In the genomic region with DNA sequence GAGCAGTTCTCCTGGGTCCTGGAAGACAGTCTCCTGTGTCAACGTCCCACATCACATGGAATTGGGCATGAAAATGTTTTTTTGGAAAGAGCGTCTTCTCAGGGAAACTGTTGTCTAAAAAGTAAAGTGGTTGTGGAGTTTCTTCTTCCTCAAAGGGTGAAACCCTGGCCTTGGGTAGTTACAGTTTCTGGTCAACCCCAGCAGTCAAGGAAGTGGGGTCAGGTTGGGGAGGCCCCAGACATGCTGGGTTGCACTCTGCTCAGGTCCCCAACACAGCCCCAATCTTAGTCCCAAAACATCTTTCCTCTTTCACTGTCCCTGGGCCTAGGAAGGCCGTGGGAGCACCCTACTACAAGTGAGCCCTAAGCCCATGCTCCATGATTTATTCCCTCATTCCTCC, we compare ENCODE assay signal across 15 cellular contexts. TPM values are rescaled to one million over a fixed set of nuclear protein-coding genes. Genes with fewer than 3 reads are reported as not detected.
DNase-seq lines count a peak whose midpoint lies in the region; ATAC-seq, FAIRE-seq and TF ChIP-seq lines count a peak whose summit lies in the region.
"Had no signal": no experiment of that assay in that cellular context is flagged by ENCODE, and none has a peak within 500 bp of the region (broad histone marks: within the 10 kb centered on the region; RNA-seq: fewer than 3 reads in every experiment).

No MANE protein-coding gene starts in this region.

- H4K20me1 ChIP-seq in astrocyte (ENCODE audit: insufficient read depth, low read length) = peaks cover 34% of the 10 kb centered on the region

- no peak overlapping the region for H2AFZ ChIP-seq in astrocyte (ENCODE audit: low read depth, low read length)

- ATAC-seq in GM18907 (IDR thresholded peaks at IDR 0.05; ENCODE audit: unreplicated experiment) = peak; percentile 35
- peak; percentile 24 for ATAC-seq in HG02973 (IDR thresholded peaks at IDR 0.05; ENCODE audit: unreplicated experiment)
- ATAC-seq: heart right ventricle had no signal

- no peaks in the 10 kb centered on the region for H3K9me3 ChIP-seq in astrocyte (ENCODE audit: insufficient read depth, low read depth, low read length)
- H3K9me3 ChIP-seq: heart right ventricle, transverse colon had no signal

- H3K27me3 Mint-ChIP-seq in CD14-positive monocyte (ENCODE audit: low read depth in 3 of 3) (peaks cover 24 to 33% (median 30%) of the 10 kb centered on the region in 3 donors), astrocyte (ENCODE audit: low read depth, unreplicated experiment) (peaks cover 28% of the 10 kb centered on the region)

- H3K4me2 ChIP-seq in astrocyte (ENCODE audit: low read length) = no peak overlapping the region

- peak overlapping the region; percentile 82 to 100 (median 88) for H3K27ac Mint-ChIP-seq in CD14-positive monocyte
- peak overlapping the region; percentile 50 for H3K27ac Mint-ChIP-seq in astrocyte (ENCODE audit: unreplicated experiment)

- TF ChIP-seq CTCF in CD14-positive monocyte (IDR thresholded peaks at IDR 0.05) = no peak
- TF ChIP-seq CTCF in astrocyte (IDR thresholded peaks at IDR 0.05; ENCODE audit: insufficient read depth, low read depth, low read length) = no peak

- no peaks in the 10 kb centered on the region for H3K36me3 ChIP-seq in astrocyte (ENCODE audit: insufficient read depth, low read length)
- H3K36me3 ChIP-seq: transverse colon had no signal

- intact Hi-C loops in CD14-positive monocyte (cut with micrococcal nuclease) = loop anchor here (5.0 to 10.0 kb wide), 3 partner anchors 46 to 472 kb away; a partner anchor contains a TSS

- H3K4me1 ChIP-seq in astrocyte (ENCODE audit: insufficient read depth, low read length) = peaks cover 20% of the 10 kb centered on the region

- H3K27ac ChIP-seq in astrocyte (ENCODE audit: low read depth, low read length) = no peak overlapping the region
- H3K27ac ChIP-seq: HL-60 had no signal

- no peak overlapping the region for H3K4me3 ChIP-seq in astrocyte (ENCODE audit: insufficient read depth, low read depth, low read length)

- H3K9me3 Mint-ChIP-seq in CD14-positive monocyte (peaks cover 0 to 10% (median 5%) of the 10 kb centered on the region in 7 donors), astrocyte (ENCODE audit: unreplicated experiment) (no peaks in the 10 kb centered on the region)

- DNase-seq in CD14-positive monocyte (ENCODE audit: low spot score) (no peak), astrocyte (ENCODE audit: low read depth) (no peak), AG08395 (ENCODE audit: low spot score) (no peak), mesenteric fat pad (ENCODE audit: low spot score) (no peak), NCI-H1105 (lab: John Stamatoyannopoulos, UW) (no peak), HK-2 (ENCODE audit: unreplicated experiment) (no peak)
- DNase-seq: heart right ventricle, NCI-H2029, Right ventricle myocardium superior, transverse colon had no signal

- H3K4me3 Mint-ChIP-seq in CD14-positive monocyte (peak overlapping the region; percentile 3 to 39), astrocyte (ENCODE audit: unreplicated experiment) (peak overlapping the region; percentile 78)

- H3K4me1 Mint-ChIP-seq in CD14-positive monocyte (peaks cover 55% of the 10 kb centered on the region), astrocyte (ENCODE audit: low read depth, unreplicated experiment) (peaks cover 23% of the 10 kb centered on the region)

- no peak for FAIRE-seq in astrocyte (lab: Jason Lieb, UNC)

- H3K36me3 Mint-ChIP-seq in CD14-positive monocyte (peaks cover 20 to 26% of the 10 kb centered on the region in 2 donors), astrocyte (ENCODE audit: low read depth, unreplicated experiment) (no peaks in the 10 kb centered on the region)

- peaks cover 15% of the 10 kb centered on the region for H3K79me2 ChIP-seq in astrocyte (ENCODE audit: insufficient read depth, low read length)

- H3K27me3 ChIP-seq in astrocyte (ENCODE audit: insufficient read depth, low read length) = peaks cover 25% of the 10 kb centered on the region

- H3K9ac ChIP-seq in astrocyte (ENCODE audit: low read length) = no peak overlapping the region

RNA-seq across cellular contexts. Expression of a gene that starts 1.0 kb away (rescaled TPM):
- 10 to 100 TPM; 19.9 to 23.2 TPM for polyA plus RNA-seq in CD14-positive monocyte
- total RNA-seq in astrocyte (10.1 and 11.0 TPM in 2 replicates), mesenteric fat pad (6.6 TPM)

RNA-seq across cellular contexts. Expression of a gene that starts 3.9 kb away (rescaled TPM):
- not detected for polyA plus RNA-seq in CD14-positive monocyte
- total RNA-seq in astrocyte = 0.07 and 0.09 TPM in 2 replicates
- not detected for total RNA-seq in mesenteric fat pad
- total RNA-seq: dermis microvascular lymphatic vessel endothelial cell, myocyte, Right ventricle myocardium superior had no signal

RNA-seq across cellular contexts. Expression of a gene that starts 9.0 kb away (rescaled TPM):
- 10 to 100 TPM; 17.4 to 30.6 TPM for polyA plus RNA-seq in CD14-positive monocyte
- total RNA-seq in astrocyte (61.8 and 66.6 TPM in 2 replicates), mesenteric fat pad (27.4 TPM)

RNA-seq across cellular contexts. Expression of a gene that starts 19.4 kb away (rescaled TPM):
- 100 to 1,000 TPM; 119 to 145 TPM for polyA plus RNA-seq in CD14-positive monocyte
- 859 and 914 TPM in 2 replicates for total RNA-seq in astrocyte
- total RNA-seq in mesenteric fat pad = 630 TPM

RNA-seq across cellular contexts. Expression of a gene that starts 43.0 kb away (rescaled TPM):
- polyA plus RNA-seq in CD14-positive monocyte = 10 to 100 TPM; 14.3 to 15.0 TPM
- total RNA-seq in astrocyte = 14.8 and 15.3 TPM in 2 replicates
- 205 TPM for total RNA-seq in mesenteric fat pad
